20 cellular contexts compared by ENCODE assay signal in the genomic region with DNA sequence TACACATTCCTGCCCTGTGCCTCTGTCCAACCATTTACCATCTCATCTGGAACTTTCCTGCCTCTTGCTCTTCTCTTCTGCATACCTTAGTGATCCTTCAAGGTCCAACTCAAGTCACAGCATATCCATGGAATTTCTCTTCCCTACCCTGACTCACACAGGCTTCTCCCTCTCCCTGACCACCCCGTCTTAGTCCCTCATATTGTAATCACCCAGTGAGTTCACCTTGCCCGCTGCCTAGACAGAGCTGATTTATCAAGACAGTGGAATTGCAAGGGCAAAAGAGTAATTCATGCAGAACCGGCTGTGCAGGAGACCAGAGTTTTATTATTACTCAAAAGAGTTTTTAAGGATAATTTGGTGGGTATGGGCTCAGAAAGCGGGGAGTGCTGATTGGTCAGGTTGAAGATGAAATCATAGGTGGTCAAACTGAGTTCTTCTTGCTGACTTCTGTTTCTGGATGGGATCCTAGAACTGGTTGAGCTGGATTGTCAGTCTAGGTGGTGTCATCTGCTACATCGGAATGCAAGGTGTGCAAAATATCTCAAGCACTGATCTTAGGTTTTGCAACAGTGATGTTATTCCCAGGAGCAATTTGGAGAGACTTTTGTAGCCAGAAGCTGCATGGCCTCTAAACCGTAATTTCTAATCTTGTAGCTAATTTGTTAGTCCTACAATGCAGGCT.
DNase-seq lines count a peak whose midpoint lies in the region; ATAC-seq and TF ChIP-seq lines count a peak whose summit lies in the region.
"Had no signal": no experiment of that assay in that cellular context is flagged by ENCODE, and none has a peak within 500 bp of the region (broad histone marks: within the 10 kb centered on the region; RNA-seq: fewer than 3 reads in every experiment).

No MANE protein-coding gene starts in this region.

- CTCF ChIA-PET in MCF 10A (lab: Yijun Ruan, JAX), result interaction anchor here (0.7 to 1.0 kb wide), 3 partner anchors 16 to 248 kb away, joined by 3 to 4 read pairs (median 3); no protein-coding TSS in a partner anchor

- no peak overlapping the region for H3K9ac ChIP-seq in endodermal cell (ENCODE audit: extremely low read depth, low read length, poor library complexity, severe bottlenecking)

- H3K36me3 Mint-ChIP-seq in MCF 10A (ENCODE audit: insufficient read depth, unreplicated experiment) (no peaks in the 10 kb centered on the region), endodermal cell (ENCODE audit: low read depth) (no peaks in the 10 kb centered on the region)

- TF ChIP-seq POLR2A in suprapubic skin (IDR thresholded peaks at IDR 0.05) (no peak), body of pancreas (IDR thresholded peaks at IDR 0.05) (no peak)

- DNase-seq in T47D (ENCODE audit: low read depth in 1 of 2, low spot score in 1 of 2) (peak; percentile 46 to 90), MCF 10A (ENCODE audit: unreplicated experiment) (no peak), endodermal cell (peak; percentile 4), kidney tubule cell (ENCODE audit: low spot score) (peak; percentile 4), suprapubic skin (ENCODE audit: low spot score in 2 of 2) (no peak), middle frontal gyrus (ENCODE audit: extremely low spot score, low spot score) (no peak), body of pancreas (no peak), NCI-H2196 (lab: John Stamatoyannopoulos, UW; ENCODE audit: unreplicated experiment) (no peak)
- DNase-seq: COR-L47, GF-D8, GOT3, NCI-H1092 treated with DMSO at 0.1 percent for 48 hours, NCI-H2081, NCI-H510A treated with DMSO at 0.1 percent for 48 hours, NCI-H82, OCI-M1, RPMI8226 had no signal

- H3K4me3 Mint-ChIP-seq in MCF 10A (ENCODE audit: unreplicated experiment) (no peak overlapping the region), endodermal cell (no peak overlapping the region)
- H3K4me3 Mint-ChIP-seq: B cell had no signal

- H3K27me3 ChIP-seq in endodermal cell (ENCODE audit: control insufficient read depth, insufficient read depth, low read length, poor library complexity, severe bottlenecking) (no peaks in the 10 kb centered on the region), suprapubic skin (peaks cover 13% of the 10 kb centered on the region), body of pancreas (no peaks in the 10 kb centered on the region)
- H3K27me3 ChIP-seq: SJSA1 had no signal

- TF ChIP-seq CTCF in MCF 10A (IDR thresholded peaks at IDR 0.05; ENCODE audit: unreplicated experiment) (no peak), endodermal cell (conservative IDR thresholded peaks at IDR 0.05) (no peak), suprapubic skin (IDR thresholded peaks at IDR 0.05) (no peak), body of pancreas (IDR thresholded peaks at IDR 0.05) (no peak)

- no TSS peak for BruUV-seq in MCF 10A (replicated peaks; lab: Mats Ljungman, UMichigan)

- H3K9me3 Mint-ChIP-seq in MCF 10A (ENCODE audit: unreplicated experiment), result no peaks in the 10 kb centered on the region
- H3K9me3 Mint-ChIP-seq in endodermal cell, result peaks cover 2% of the 10 kb centered on the region

- ATAC-seq in body of pancreas, result no peak
- ATAC-seq: HCT116 had no signal

- H3K4me1 ChIP-seq in endodermal cell (ENCODE audit: control insufficient read depth, insufficient read depth, low read length), result peaks cover 10% of the 10 kb centered on the region
- H3K4me1 ChIP-seq in suprapubic skin, result peaks cover 15% of the 10 kb centered on the region
- peaks cover 4% of the 10 kb centered on the region for H3K4me1 ChIP-seq in body of pancreas
- H3K4me1 ChIP-seq: SJSA1 had no signal

- intact Hi-C loops in MCF 10A (cut with micrococcal nuclease), result no loop called here
- intact Hi-C loops in body of pancreas (cut with DNase I), result no loop called here

- no peak for TF ChIP-seq EP300 in suprapubic skin (IDR thresholded peaks at IDR 0.05)

- H3K27me3 Mint-ChIP-seq in MCF 10A (ENCODE audit: insufficient read depth, unreplicated experiment) (no peaks in the 10 kb centered on the region), endodermal cell (ENCODE audit: insufficient read depth) (no peaks in the 10 kb centered on the region)

- H3K4me1 Mint-ChIP-seq in MCF 10A (ENCODE audit: insufficient read depth, unreplicated experiment) (peaks cover 39% of the 10 kb centered on the region), endodermal cell (peaks cover 41% of the 10 kb centered on the region)

- no peaks in the 10 kb centered on the region for H3K9me3 ChIP-seq in endodermal cell (ENCODE audit: control insufficient read depth, low read length)
- no peaks in the 10 kb centered on the region for H3K9me3 ChIP-seq in suprapubic skin
- H3K9me3 ChIP-seq in body of pancreas, result no peaks in the 10 kb centered on the region
- H3K9me3 ChIP-seq: SJSA1 had no signal

- in situ Hi-C loops in T47D (cut with HindIII; ENCODE audit: low pct_unique_long_range_greater_than_20kb, low sequenced_read_pairs), result no loop called here

- WGBS in endodermal cell (ENCODE audit: insufficient coverage in 1 of 2, insufficient read length in 1 of 2), 2 experiments, result 86 to 95% methylated on average over 5 to 6 of the region's 6 CpGs
- 50% methylated on average over 6 of the region's 6 CpGs for WGBS in suprapubic skin
- WGBS in body of pancreas, 2 donors, result 83 to 85% methylated on average over 6 of the region's 6 CpGs

- H3K36me3 ChIP-seq in endodermal cell (ENCODE audit: control insufficient read depth, insufficient read depth, low read length), result no peaks in the 10 kb centered on the region
- H3K36me3 ChIP-seq in suprapubic skin, result no peaks in the 10 kb centered on the region
- H3K36me3 ChIP-seq in body of pancreas (replicated peaks in 1 of 2; ENCODE audit: insufficient read depth in 1 of 2, low read depth in 2 of 2), result no peaks in the 10 kb centered on the region
- H3K36me3 ChIP-seq: SJSA1 had no signal

- H3K4me3 ChIP-seq in endodermal cell (ENCODE audit: low read length), result no peak overlapping the region
- no peak overlapping the region for H3K4me3 ChIP-seq in suprapubic skin
- H3K4me3 ChIP-seq in body of pancreas, result no peak overlapping the region
- H3K4me3 ChIP-seq: SJSA1 had no signal

- H3K27ac Mint-ChIP-seq in MCF 10A (ENCODE audit: low read depth, unreplicated experiment) (no peak overlapping the region), endodermal cell (no peak overlapping the region)
- H3K27ac Mint-ChIP-seq: B cell had no signal

- no peak overlapping the region for H3K27ac ChIP-seq in endodermal cell (ENCODE audit: low read depth, low read length)
- H3K27ac ChIP-seq in suprapubic skin, result peak overlapping the region; percentile 28
- H3K27ac ChIP-seq in body of pancreas, result no peak overlapping the region
- H3K27ac ChIP-seq: SJSA1 had no signal

- POLR2A ChIA-PET in MCF 10A (lab: Yijun Ruan, JAX), result interaction anchor here (0.5 to 3.4 kb wide), 28 partner anchors 8 to 699 kb away, joined by 3 to 46 read pairs (median 4); partner anchors contain the start of genes HSPH1 and USPL1

Comparison
In these comparisons a context has a peak if more than half of its experiments do, and no peak if none do; other contexts are left out.
1. DNase-seq: peak in T47D (2 of 2), endodermal cell (single experiment) and kidney tubule cell (single experiment); none in MCF 10A (single experiment), suprapubic skin (0 of 2), middle frontal gyrus (single experiment), body of pancreas (0 of 4) and NCI-H2196 (single experiment).